ENCODE assay signal across 9 cellular contexts in the genomic region with DNA sequence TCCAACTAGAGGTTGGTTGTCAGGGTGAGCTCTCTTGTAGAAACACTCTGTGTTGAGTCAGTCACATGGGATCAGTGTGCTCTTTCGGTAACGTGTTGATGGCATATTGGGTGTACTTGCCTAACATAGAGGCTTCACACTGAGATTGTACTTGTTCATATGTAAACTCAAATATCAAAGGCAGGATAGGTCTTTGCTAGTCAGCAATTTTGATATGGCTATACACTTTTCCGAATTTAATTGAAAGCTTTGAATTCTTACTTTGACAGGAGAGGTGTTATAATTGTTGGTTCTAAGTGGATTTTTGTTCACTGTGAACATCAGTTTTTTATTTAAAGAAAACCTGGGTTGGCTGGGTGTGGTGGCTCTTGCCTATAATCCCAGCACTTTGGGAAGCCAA.
"Had no signal": no experiment of that assay in that cellular context is flagged by ENCODE, and none has a peak within 500 bp of the region (broad histone marks: within the 10 kb centered on the region; RNA-seq: fewer than 3 reads in every experiment).

No MANE protein-coding gene starts in this region.

- ATAC-seq: HCT116 had no signal

- H3K4me1 ChIP-seq: HAP-1 had no signal

- H3K4me3 ChIP-seq: HAP-1 had no signal

- H3K4me3 Mint-ChIP-seq: HFFc6 had no signal

- H3K27ac Mint-ChIP-seq: HFFc6 had no signal

- H3K9me3 ChIP-seq: HAP-1 had no signal

- DNase-seq: GOT3, H7, HFFc6, Karpas-422, KBM-7 had no signal

- H3K4me2 ChIP-seq: KMS-11 had no signal

- FAIRE-seq: HTR-8/SVneo had no signal

- H3K9me3 Mint-ChIP-seq: HFFc6 had no signal

- H3K27ac ChIP-seq: KMS-11 had no signal

- H3K9ac ChIP-seq: KMS-11 had no signal
